ENCODE assay signal across 8 cellular contexts in genomic region chr2:73987109-73987947, GRCh38. TPM values are rescaled to one million over a fixed set of nuclear protein-coding genes. Genes with fewer than 3 reads are reported as not detected.
DNase-seq lines count a peak whose midpoint lies in the region; ATAC-seq and TF ChIP-seq lines count a peak whose summit lies in the region.

No MANE protein-coding gene starts in this region.

- H3K4me3 ChIP-seq in A673 (ENCODE audit: low read depth, low read length, poor library complexity, severe bottlenecking) (peak overlapping the region; percentile 56), HUES48 (ENCODE audit: low read depth, low read length) (peak overlapping the region; percentile 20; the same call in 1 of the 2 replicates), foreskin fibroblast (ENCODE audit: low read depth in 1 of 2, low read length in 2 of 2) (peak overlapping the region in 1 of 2 donors; percentile 37)

- TF ChIP-seq CTCF in A673 (conservative IDR thresholded peaks at IDR 0.05; ENCODE audit: low read depth, low read length) = no peak
- TF ChIP-seq CTCF in foreskin fibroblast (IDR thresholded peaks at IDR 0.05; ENCODE audit: low read depth, low read length) = peak; percentile 29
- TF ChIP-seq CTCF in omental fat pad (IDR thresholded peaks at IDR 0.05) = no peak

- no peaks in the 10 kb centered on the region for H3K27me3 ChIP-seq in A673 (replicated peaks; ENCODE audit: insufficient read depth, low read depth, low read length, poor library complexity)
- H3K27me3 ChIP-seq in HUES48 (ENCODE audit: control insufficient read depth, insufficient read depth, low read length) = peaks cover 24% of the 10 kb centered on the region

- CTCF ChIA-PET in A673 (lab: Charles Lee) = no interaction called here

- POLR2A ChIA-PET in A673 (lab: Charles Lee; ENCODE audit: low non-redundant PET) = no interaction called here

- H3K4me1 ChIP-seq in A673 (ENCODE audit: insufficient read depth, low read length, poor library complexity, severe bottlenecking) = peaks cover 41% of the 10 kb centered on the region
- peaks cover 43% of the 10 kb centered on the region for H3K4me1 ChIP-seq in HUES48 (ENCODE audit: control insufficient read depth, insufficient read depth, low read length)

- H3K9me3 ChIP-seq in A673 (ENCODE audit: low read depth, low read length, poor library complexity, severe bottlenecking) (no peaks in the 10 kb centered on the region), HUES48 (ENCODE audit: control insufficient read depth, insufficient read depth, low read length) (no peaks in the 10 kb centered on the region)

- intact Hi-C loops in A673 (cut with micrococcal nuclease; ENCODE audit: unreplicated experiment) = loop anchor here (10.0 kb wide), 1 partner anchor 117 kb away; no protein-coding TSS in a partner anchor
- intact Hi-C loops in posterior vena cava (cut with DNase I) = no loop called here

- ATAC-seq in HG02610 (IDR thresholded peaks at IDR 0.05; ENCODE audit: unreplicated experiment) (no peak), omental fat pad (ENCODE audit: low FRiP score) (no peak)

- BruUV-seq in A673 (replicated peaks; lab: Mats Ljungman, UMichigan) = no TSS peak

- H3K27ac ChIP-seq in A673 (ENCODE audit: low read depth, low read length, poor library complexity, severe bottlenecking) = no peak overlapping the region
- no peak overlapping the region for H3K27ac ChIP-seq in HUES48 (ENCODE audit: low read depth, low read length)

- no peak overlapping the region for H3K9ac ChIP-seq in HUES48 (ENCODE audit: low read depth, low read length)

- H3K36me3 ChIP-seq in A673 (ENCODE audit: insufficient read depth, low read length, poor library complexity, severe bottlenecking) (peaks cover 14% of the 10 kb centered on the region), HUES48 (ENCODE audit: control insufficient read depth, insufficient read depth, low read length) (peaks cover 16% of the 10 kb centered on the region)

- no peak for DNase-seq in A673 (ENCODE audit: low spot score)
- peak; percentile 74 for DNase-seq in activated CD8-positive, alpha-beta memory T cell treated with anti-CD3 and anti-CD28 coated beads for 24 hours
- peak; percentile 63 to 86 for DNase-seq in foreskin fibroblast
- DNase-seq in posterior vena cava (ENCODE audit: low spot score) = peak; percentile 84
- no peak for DNase-seq in NCI-H2171 treated with DMSO at 0.1 percent for 48 hours (lab: John Stamatoyannopoulos, UW)
- DNase-seq in omental fat pad (ENCODE audit: low spot score) = no peak

RNA-seq across cellular contexts. Expression of gene TET3, which starts 2.6 kb away (rescaled TPM):
- total RNA-seq in A673 (2021) (26.3 and 28.7 TPM in 2 replicates), posterior vena cava (1 to 10 TPM; 6.6 to 8.5 TPM), omental fat pad (10 to 100 TPM in 3 of 4 donors, 1 to 10 TPM in 1; 8.6 to 17.8 (median 11.4) TPM)

Comparison
In these comparisons a context has a peak if more than half of its experiments do, and no peak if none do; other contexts are left out.
1. DNase-seq: peak in activated CD8-positive, alpha-beta memory T cell treated with anti-CD3 and anti-CD28 coated beads for 24 hours (single experiment), foreskin fibroblast (2 of 2) and posterior vena cava (single experiment); none in A673 (single experiment), NCI-H2171 treated with DMSO at 0.1 percent for 48 hours (single experiment) and omental fat pad (single experiment).